Comparison of ENCODE assay signal across 29 cellular contexts in the genomic region with DNA sequence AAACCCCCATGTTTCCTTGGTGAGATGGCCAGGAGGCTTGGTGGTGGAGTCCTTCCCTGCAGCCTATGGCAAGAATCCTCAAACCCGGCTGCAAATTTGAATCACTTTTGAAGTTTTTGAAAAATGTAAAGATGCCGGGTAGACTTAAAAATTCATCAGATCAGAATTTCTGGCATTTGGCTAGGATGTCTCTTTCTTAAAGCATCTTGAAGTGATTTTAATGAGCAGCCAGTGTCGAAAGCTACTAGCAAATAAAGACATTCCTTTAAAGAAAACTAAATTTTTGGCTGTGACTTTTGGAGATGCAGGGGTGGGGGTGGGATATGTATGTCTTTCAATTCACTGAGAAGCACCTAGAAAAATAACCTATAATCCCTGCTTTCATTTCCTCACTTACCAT. TPM values are rescaled to one million over a fixed set of nuclear protein-coding genes. Genes with fewer than 3 reads are reported as not detected.
DNase-seq lines count a peak whose midpoint lies in the region; TF ChIP-seq lines count a peak whose summit lies in the region.
"Had no signal": no experiment of that assay in that cellular context is flagged by ENCODE, and none has a peak within 500 bp of the region (broad histone marks: within the 10 kb centered on the region; RNA-seq: fewer than 3 reads in every experiment).

No MANE protein-coding gene starts in this region.

- H3K27me3 Mint-ChIP-seq in Calu3 (ENCODE audit: unreplicated experiment): no peaks in the 10 kb centered on the region
- H3K27me3 Mint-ChIP-seq in CD14-positive monocyte (ENCODE audit: low read depth in 3 of 3): peaks cover 0 to 1% (median 0%) of the 10 kb centered on the region in 3 donors

- H3K4me3 ChIP-seq in astrocyte of the spinal cord (ENCODE audit: low read depth, low read length): no peak overlapping the region
- H3K4me3 ChIP-seq in foreskin fibroblast (ENCODE audit: low read depth in 1 of 2, low read length in 2 of 2): no peak overlapping the region
- H3K4me3 ChIP-seq: SJSA1, thoracic aorta, uterus had no signal

- no peak for TF ChIP-seq CTCF in astrocyte of the spinal cord (IDR thresholded peaks at IDR 0.05; ENCODE audit: low read depth, low read length)
- TF ChIP-seq CTCF in foreskin fibroblast (IDR thresholded peaks at IDR 0.05; ENCODE audit: low read depth, low read length): no peak
- TF ChIP-seq CTCF in Calu3 (IDR thresholded peaks at IDR 0.05; ENCODE audit: unreplicated experiment): no peak
- no peak for TF ChIP-seq CTCF in CD14-positive monocyte (IDR thresholded peaks at IDR 0.05)

- H3K9me3 Mint-ChIP-seq in Calu3 (ENCODE audit: low read depth, unreplicated experiment) (no peaks in the 10 kb centered on the region), CD14-positive monocyte (peaks cover 0 to 4% (median 0%) of the 10 kb centered on the region in 7 donors)
- H3K9me3 Mint-ChIP-seq: activated CD4-positive, alpha-beta memory T cell treated with anti-CD3 and anti-CD28 coated beads for 36 hours; activated T-helper 1 cell treated with anti-CD3 and anti-CD28 coated beads, Interleukin-12 subunit alpha, Interleukin-12 subunit beta, Interleukin-2, Interleukin-4 antibody, amounts not matched to agents 30 ng/mL and 10 ng/mL and 1 ng/mL, durations not matched to agents 14 hours and 24 hours and 36 hours; mesothelial cell of epicardium; stimulated activated naive CD8-positive, alpha-beta T cell treated with anti-CD3 and anti-CD28 coated beads, Interleukin-15, Interleukin-2, amounts not matched to agents 100 ng/mL and 50 ng/mL, for 24 hours had no signal

- no peaks in the 10 kb centered on the region for H3K4me1 Mint-ChIP-seq in Calu3 (ENCODE audit: low read depth, unreplicated experiment)
- H3K4me1 Mint-ChIP-seq in CD14-positive monocyte: no peaks in the 10 kb centered on the region
- H3K4me1 Mint-ChIP-seq: mesothelial cell of epicardium, naive B cell had no signal

- BruUV-seq in Calu3 (replicated peaks; lab: Mats Ljungman, UMichigan): no TSS peak

- in situ Hi-C loops in astrocyte of the spinal cord (cut with HindIII; ENCODE audit: low sequenced_read_pairs): no loop called here

- H3K27ac Mint-ChIP-seq in Calu3 (ENCODE audit: unreplicated experiment): no peak overlapping the region
- H3K27ac Mint-ChIP-seq in CD14-positive monocyte: no peak overlapping the region
- H3K27ac Mint-ChIP-seq: activated CD4-positive, alpha-beta memory T cell treated with anti-CD3 and anti-CD28 coated beads for 36 hours; activated naive CD4-positive, alpha-beta T cell treated with anti-CD3 and anti-CD28 coated beads for 36 hours; activated T-helper 1 cell treated with anti-CD3 and anti-CD28 coated beads, Interleukin-12 subunit alpha, Interleukin-12 subunit beta, Interleukin-2, Interleukin-4 antibody, amounts not matched to agents 30 ng/mL and 10 ng/mL and 1 ng/mL, durations not matched to agents 14 hours and 24 hours and 36 hours; mesothelial cell of epicardium; naive B cell; stimulated activated naive CD8-positive, alpha-beta T cell treated with anti-CD3 and anti-CD28 coated beads, Interleukin-15, Interleukin-2, amounts not matched to agents 100 ng/mL and 50 ng/mL, for 24 hours had no signal

- peak; percentile 54 for DNase-seq in AG08395 (ENCODE audit: low spot score)
- DNase-seq in GM04503 (ENCODE audit: low read depth): peak; percentile 47
- peak; percentile 25 for DNase-seq in astrocyte of the spinal cord (ENCODE audit: low read depth, low spot score)
- DNase-seq in foreskin fibroblast: peak; percentile 42 to 74
- DNase-seq in Calu3: no peak
- DNase-seq in COR-L47 (lab: John Stamatoyannopoulos, UW): no peak
- no peak for DNase-seq in CD14-positive monocyte (ENCODE audit: low spot score)
- no peak for DNase-seq in NAMALWA (ENCODE audit: low spot score)
- DNase-seq: activated CD4-positive, alpha-beta memory T cell treated with anti-CD3 and anti-CD28 coated beads for 36 hours; activated CD8-positive, alpha-beta memory T cell treated with anti-CD3 and anti-CD28 coated beads, Interleukin-2, amount 50 U/mL, for 4 hours; activated naive CD4-positive, alpha-beta T cell treated with anti-CD3 and anti-CD28 coated beads for 36 hours; cortex of kidney; glutamatergic neuron; naive B cell; NCI-H446 treated with DMSO at 0.1 percent for 48 hours; RPMI8226; uterus had no signal

- intact Hi-C loops in Calu3 (cut with micrococcal nuclease; ENCODE audit: unreplicated experiment): no loop called here
- intact Hi-C loops in CD14-positive monocyte (cut with micrococcal nuclease): no loop called here

- no peak overlapping the region for H3K4me3 Mint-ChIP-seq in Calu3 (ENCODE audit: low read depth, unreplicated experiment)
- H3K4me3 Mint-ChIP-seq in CD14-positive monocyte: no peak overlapping the region
- H3K4me3 Mint-ChIP-seq: activated CD4-positive, alpha-beta memory T cell treated with anti-CD3 and anti-CD28 coated beads for 36 hours; activated naive CD4-positive, alpha-beta T cell treated with anti-CD3 and anti-CD28 coated beads for 36 hours; activated T-helper 1 cell treated with anti-CD3 and anti-CD28 coated beads, Interleukin-12 subunit alpha, Interleukin-12 subunit beta, Interleukin-2, Interleukin-4 antibody, amounts not matched to agents 30 ng/mL and 10 ng/mL and 1 ng/mL, durations not matched to agents 14 hours and 24 hours and 36 hours; mesothelial cell of epicardium; naive B cell; stimulated activated naive CD8-positive, alpha-beta T cell treated with anti-CD3 and anti-CD28 coated beads, Interleukin-15, Interleukin-2, amounts not matched to agents 100 ng/mL and 50 ng/mL, for 24 hours had no signal

- CTCF ChIA-PET in Calu3 (lab: Charles Lee): no interaction called here

- H3K36me3 Mint-ChIP-seq in Calu3 (ENCODE audit: insufficient read depth, unreplicated experiment) (no peaks in the 10 kb centered on the region), CD14-positive monocyte (no peaks in the 10 kb centered on the region)
- H3K36me3 Mint-ChIP-seq: activated CD4-positive, alpha-beta memory T cell treated with anti-CD3 and anti-CD28 coated beads for 36 hours; mesothelial cell of epicardium; naive B cell had no signal

RNA-seq across cellular contexts. Expression of a gene that starts 25.6 kb away (rescaled TPM):
- not detected in 2 replicates for total RNA-seq in Calu3 (2022)
- polyA plus RNA-seq in CD14-positive monocyte: not detected
- total RNA-seq: activated CD4-positive, alpha-beta memory T cell treated with anti-CD3 and anti-CD28 coated beads for 36 hours; activated naive CD4-positive, alpha-beta T cell treated with anti-CD3 and anti-CD28 coated beads for 36 hours; activated T-helper 1 cell treated with anti-CD3 and anti-CD28 coated beads, Interleukin-12 subunit alpha, Interleukin-12 subunit beta, Interleukin-2, Interleukin-4 antibody, amounts not matched to agents 30 ng/mL and 10 ng/mL and 1 ng/mL, durations not matched to agents 14 hours and 24 hours and 36 hours; cardiac septum; H4; liver; mesothelial cell of epicardium; omental fat pad; SJSA1; T-helper 1 cell treated with Interleukin-12 subunit alpha and Interleukin-12 subunit beta and Interleukin-4 antibody, amounts not matched to agents 30 ng/mL and 1 ng/mL, for 36 hours; thoracic aorta; uterus had no signal
- polyA plus RNA-seq: esophagus, keratinocyte, liver had no signal

Comparison
In these comparisons a context has a peak if more than half of its experiments do, and no peak if none do; other contexts are left out.
1. DNase-seq: peak in AG08395 (single experiment), GM04503 (single experiment), astrocyte of the spinal cord (single experiment) and foreskin fibroblast (2 of 2); none in Calu3 (single experiment), COR-L47 (single experiment), CD14-positive monocyte (single experiment) and NAMALWA (single experiment).